In the genomic region with DNA sequence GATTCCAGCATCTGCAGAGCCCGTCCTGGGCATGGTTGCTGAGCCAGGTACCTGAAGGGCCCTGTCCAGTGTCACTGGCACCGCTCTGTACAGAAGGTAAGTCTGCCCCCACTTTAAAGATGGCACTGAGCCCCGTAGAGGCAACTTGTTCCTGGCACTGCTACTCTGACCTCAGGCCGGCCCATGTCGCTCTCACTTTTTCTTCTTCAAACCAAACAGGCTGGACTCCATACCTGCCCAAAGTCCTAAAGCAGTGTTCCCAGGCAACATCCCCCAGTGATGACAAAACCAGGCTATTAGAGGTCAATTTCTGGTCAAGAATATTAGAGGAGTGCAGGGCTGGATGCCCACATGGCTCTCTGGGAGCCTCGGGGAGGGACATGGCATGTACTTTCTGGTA, we compare ENCODE assay signal across 26 cellular contexts. TPM values are rescaled to one million over a fixed set of nuclear protein-coding genes. Genes with fewer than 3 reads are reported as not detected.
DNase-seq lines count a peak whose midpoint lies in the region; ATAC-seq, FAIRE-seq and TF ChIP-seq lines count a peak whose summit lies in the region.
"Had no signal": no experiment of that assay in that cellular context is flagged by ENCODE, and none has a peak within 500 bp of the region (broad histone marks: within the 10 kb centered on the region; RNA-seq: fewer than 3 reads in every experiment).

No MANE protein-coding gene starts in this region.

- H3K4me1 ChIP-seq in liver (ENCODE audit: control insufficient read depth in 4 of 4, insufficient read depth in 4 of 4, low read length in 3 of 4) = peaks cover 20 to 72% (median 44%) of the 10 kb centered on the region in 4 donors
- peaks cover 1 to 30% of the 10 kb centered on the region in 2 donors for H3K4me1 ChIP-seq in neuronal stem cell (ENCODE audit: control insufficient read depth in 2 of 2, insufficient read depth in 1 of 2, low read depth in 1 of 2, low read length in 2 of 2)

- H3K9me3 ChIP-seq in liver (ENCODE audit: control insufficient read depth in 4 of 4, low read length in 3 of 4) (no peaks in the 10 kb centered on the region), neuronal stem cell (replicated peaks in 1 of 2; ENCODE audit: control insufficient read depth in 2 of 2, insufficient read depth in 1 of 2, low read depth in 1 of 2, low read length in 2 of 2) (no peaks in the 10 kb centered on the region)
- H3K9me3 ChIP-seq: BLaER1 had no signal

- no peak overlapping the region for H3K4me2 ChIP-seq in neuronal stem cell (ENCODE audit: insufficient read depth, low read length, poor library complexity, severe bottlenecking)
- H3K4me2 ChIP-seq: BLaER1 had no signal

- no peak overlapping the region for H4K91ac ChIP-seq in neuronal stem cell (ENCODE audit: low read depth, low read length, poor library complexity)

- no peak for ATAC-seq in HG03457 (IDR thresholded peaks at IDR 0.05; ENCODE audit: unreplicated experiment)
- ATAC-seq: GM12878, HCT116 had no signal

- H3K27me3 Mint-ChIP-seq in activated naive CD4-positive, alpha-beta T cell treated with anti-CD3 and anti-CD28 coated beads, Interleukin-2, amount 50 U/mL, for 24 hours = no peaks in the 10 kb centered on the region

- no peaks in the 10 kb centered on the region for H3K9me3 Mint-ChIP-seq in activated naive CD4-positive, alpha-beta T cell treated with anti-CD3 and anti-CD28 coated beads, Interleukin-2, amount 50 U/mL, for 24 hours
- H3K9me3 Mint-ChIP-seq: CD4-positive, alpha-beta T cell; CD8-positive, alpha-beta memory T cell; H9 had no signal

- no peak overlapping the region for H2BK12ac ChIP-seq in neuronal stem cell (ENCODE audit: low read length)

- H3K14ac ChIP-seq in neuronal stem cell (ENCODE audit: low read length) = no peak overlapping the region

- H3K79me1 ChIP-seq in neuronal stem cell (ENCODE audit: low read depth, low read length) = peaks cover 3% of the 10 kb centered on the region

- H2AFZ ChIP-seq in neuronal stem cell (ENCODE audit: low read length) = no peak overlapping the region
- H2AFZ ChIP-seq: GM23248 had no signal

- no peak overlapping the region for H4K8ac ChIP-seq in neuronal stem cell (ENCODE audit: low read depth, low read length)

- TF ChIP-seq CTCF in liver (IDR thresholded peaks at IDR 0.05; ENCODE audit: low read depth, low read length, missing input control) = no peak

- no peak overlapping the region for H3K4me3 Mint-ChIP-seq in activated naive CD4-positive, alpha-beta T cell treated with anti-CD3 and anti-CD28 coated beads, Interleukin-2, amount 50 U/mL, for 24 hours
- H3K4me3 Mint-ChIP-seq: B cell; CD14-positive monocyte; CD4-positive, alpha-beta T cell; CD8-positive, alpha-beta memory T cell; H9 had no signal

- H2BK15ac ChIP-seq in neuronal stem cell (ENCODE audit: low read length) = no peak overlapping the region

- H3K4me3 ChIP-seq in liver (ENCODE audit: low read depth in 1 of 3, low read length in 3 of 3) = no peak overlapping the region
- no peak overlapping the region for H3K4me3 ChIP-seq in neuronal stem cell (ENCODE audit: low read length in 2 of 2)
- H3K4me3 ChIP-seq: BLaER1, GM12878, GM23248 had no signal

- peak overlapping the region; percentile 41 for H3K27ac Mint-ChIP-seq in activated naive CD4-positive, alpha-beta T cell treated with anti-CD3 and anti-CD28 coated beads, Interleukin-2, amount 50 U/mL, for 24 hours
- H3K27ac Mint-ChIP-seq: B cell; CD14-positive monocyte; CD4-positive, alpha-beta T cell; H9 had no signal

- TF ChIP-seq POLR2A in H54 (IDR thresholded peaks at IDR 0.05; ENCODE audit: low read depth, low read length) = no peak

- no peaks in the 10 kb centered on the region for H3K27me3 ChIP-seq in liver (ENCODE audit: control insufficient read depth in 4 of 4, insufficient read depth in 4 of 4, low read length in 3 of 4)
- peaks cover 0 to 12% (median 0%) of the 10 kb centered on the region in 3 experiments for H3K27me3 ChIP-seq in neuronal stem cell (ENCODE audit: control insufficient read depth in 3 of 3, insufficient read depth in 3 of 3, low read depth in 1 of 3, low read length in 3 of 3)
- H3K27me3 ChIP-seq: BLaER1 had no signal

- TF ChIP-seq RAD21 in liver (IDR thresholded peaks at IDR 0.05) = peak; percentile 43 to 52

- H3K4ac ChIP-seq in neuronal stem cell (ENCODE audit: low read length) = no peak overlapping the region

- no peak for DNase-seq in activated naive CD4-positive, alpha-beta T cell treated with anti-CD3 and anti-CD28 coated beads, Interleukin-2, amount 50 U/mL, for 16 hours
- no peak for DNase-seq in neuronal stem cell (ENCODE audit: low spot score)
- no peak for DNase-seq in H54 (ENCODE audit: insufficient read length, low spot score)
- no peak for DNase-seq in OCI-M2 (lab: John Stamatoyannopoulos, UW; ENCODE audit: unreplicated experiment)
- no peak for DNase-seq in activated T-cell treated with anti-CD3 and anti-CD28 coated beads for 4 hours
- DNase-seq: CD4-positive, alpha-beta T cell; CD8-positive, alpha-beta memory T cell; DMS 273 treated with DMSO at 0.1 percent for 48 hours; DMS79; EL; GDM1; GM23248; H9 had no signal

- H2AK5ac ChIP-seq in neuronal stem cell (ENCODE audit: low read depth, low read length) = no peak overlapping the region

- H2BK120ac ChIP-seq in neuronal stem cell (ENCODE audit: low read depth, low read length) = no peak overlapping the region

- H3K36me3 ChIP-seq in liver (ENCODE audit: control insufficient read depth in 4 of 4, insufficient read depth in 3 of 4, low read depth in 1 of 4, low read length in 3 of 4) (no peaks in the 10 kb centered on the region), neuronal stem cell (replicated peaks in 1 of 2; ENCODE audit: control insufficient read depth in 2 of 2, insufficient read depth in 2 of 2, low read length in 2 of 2) (peaks cover 0 to 39% of the 10 kb centered on the region in 2 donors)
- H3K36me3 ChIP-seq: BLaER1 had no signal

- WGBS in liver = 34% methylated on average over 6 of the region's 6 CpGs
- no CpG with 5 or more reads among the region's 6 CpGs for WGBS in neuronal stem cell (ENCODE audit: extremely low coverage in 2 of 2, insufficient read length in 2 of 2, insufficient replicate concordance in 1 of 2), 2 donors

- no peak for FAIRE-seq in H54 (lab: Jason Lieb, UNC)
- FAIRE-seq: A204.1, D721Med, GM12878, GM19239, H1 had no signal

- peak overlapping the region; percentile 13 for H2BK5ac ChIP-seq in neuronal stem cell (ENCODE audit: low read length)

- H3K9ac ChIP-seq in liver (ENCODE audit: low read depth in 1 of 2, low read length in 2 of 2) = no peak overlapping the region
- H3K9ac ChIP-seq in neuronal stem cell (ENCODE audit: low read depth, low read length, poor library complexity) = no peak overlapping the region
- H3K9ac ChIP-seq: BLaER1, GM23248 had no signal

- H3K18ac ChIP-seq in neuronal stem cell (ENCODE audit: low read length) = no peak overlapping the region

- H3K36me3 Mint-ChIP-seq in activated naive CD4-positive, alpha-beta T cell treated with anti-CD3 and anti-CD28 coated beads, Interleukin-2, amount 50 U/mL, for 24 hours = no peaks in the 10 kb centered on the region
- H3K36me3 Mint-ChIP-seq: CD14-positive monocyte; CD8-positive, alpha-beta memory T cell had no signal

- H3K27ac ChIP-seq in liver (ENCODE audit: low read depth in 1 of 2, low read length in 2 of 2) (peak overlapping the region; percentile 94 to 96), neuronal stem cell (replicated peaks; ENCODE audit: low read length) (no peak overlapping the region)
- H3K27ac ChIP-seq: 22Rv1, BLaER1, GM23248 had no signal

- H3K23ac ChIP-seq in neuronal stem cell (ENCODE audit: low read depth, low read length, poor library complexity) = peak overlapping the region; percentile 29

- H3K4me1 Mint-ChIP-seq in activated naive CD4-positive, alpha-beta T cell treated with anti-CD3 and anti-CD28 coated beads, Interleukin-2, amount 50 U/mL, for 24 hours = peaks cover 5% of the 10 kb centered on the region

TF ChIP-seq in liver, 16 proteins besides CTCF, POLR2A, EP300 and RAD21 (continues in another document):
- TF ChIP-seq RXRA (IDR thresholded peaks at IDR 0.05) = peak; percentile 97 to 99
- peak; percentile 99 for TF ChIP-seq HNF4A (conservative IDR thresholded peaks at IDR 0.05)
- TF ChIP-seq, protein P1, sequence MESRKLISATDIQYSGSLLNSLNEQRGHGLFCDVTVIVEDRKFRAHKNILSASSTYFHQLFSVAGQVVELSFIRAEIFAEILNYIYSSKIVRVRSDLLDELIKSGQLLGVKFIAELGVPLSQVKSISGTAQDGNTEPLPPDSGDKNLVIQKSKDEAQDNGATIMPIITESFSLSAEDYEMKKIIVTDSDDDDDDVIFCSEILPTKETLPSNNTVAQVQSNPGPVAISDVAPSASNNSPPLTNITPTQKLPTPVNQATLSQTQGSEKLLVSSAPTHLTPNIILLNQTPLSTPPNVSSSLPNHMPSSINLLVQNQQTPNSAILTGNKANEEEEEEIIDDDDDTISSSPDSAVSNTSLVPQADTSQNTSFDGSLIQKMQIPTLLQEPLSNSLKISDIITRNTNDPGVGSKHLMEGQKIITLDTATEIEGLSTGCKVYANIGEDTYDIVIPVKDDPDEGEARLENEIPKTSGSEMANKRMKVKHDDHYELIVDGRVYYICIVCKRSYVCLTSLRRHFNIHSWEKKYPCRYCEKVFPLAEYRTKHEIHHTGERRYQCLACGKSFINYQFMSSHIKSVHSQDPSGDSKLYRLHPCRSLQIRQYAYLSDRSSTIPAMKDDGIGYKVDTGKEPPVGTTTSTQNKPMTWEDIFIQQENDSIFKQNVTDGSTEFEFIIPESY (IDR thresholded peaks at IDR 0.05) = no peak

RNA-seq across cellular contexts. Expression of a gene that starts 46.6 kb away (rescaled TPM):
- 10 to 100 TPM; 19.6 to 43.9 TPM for total RNA-seq in liver
- polyA plus RNA-seq in liver = 10 to 100 TPM; 13.7 to 21.4 TPM
- polyA plus RNA-seq in neuronal stem cell (2013, experiment 1 of 2) = 35.3 TPM
- 37.1 TPM for polyA plus RNA-seq in neuronal stem cell (2013, experiment 2 of 2)
